Comparison of ENCODE assay signal across 20 cellular contexts in the genomic region with DNA sequence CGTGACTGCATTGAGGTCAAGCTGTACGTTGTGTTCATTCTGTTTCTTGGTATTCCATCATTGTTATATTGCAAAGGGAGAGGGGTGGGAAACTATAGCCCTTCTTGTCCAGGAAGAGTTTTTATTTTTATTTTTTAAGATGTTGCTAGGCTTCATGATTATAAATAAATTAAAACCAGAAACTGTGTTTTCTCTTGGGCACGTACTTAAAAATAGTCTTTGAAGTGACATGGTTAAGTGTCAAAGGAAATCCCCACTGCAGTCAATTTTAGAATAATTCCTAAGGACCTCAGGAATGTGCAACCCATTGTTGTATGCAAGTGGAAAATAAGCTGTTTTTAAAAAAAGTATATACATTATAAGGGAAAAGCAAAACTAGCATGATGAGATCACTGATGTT.
"Had no signal": no experiment of that assay in that cellular context is flagged by ENCODE, and none has a peak within 500 bp of the region (broad histone marks: within the 10 kb centered on the region; RNA-seq: fewer than 3 reads in every experiment).

No MANE protein-coding gene starts in this region.

- ATAC-seq: Panc1, PC-3, SK-N-SH treated with all-trans-retinoic acid at 6 μM for 48 hours had no signal

- H3K27ac ChIP-seq: RWPE1 had no signal

- DNase-seq: Karpas-422, KG1, MG63, NCI-H1092, NCI-H1436, NCI-H187, NCI-H2029, NCI-H2081 treated with DMSO at 0.1 percent for 48 hours, NCI-H2171, NCI-H226, NCI-H446, NCI-H510A, NCI-H524 treated with DMSO at 0.1 percent for 48 hours, NCI-H69, NCI-H774, PC-3, SHP77 had no signal

- H3K4me3 ChIP-seq: MG63 had no signal

- H3K36me3 ChIP-seq: MG63 had no signal

- H3K27me3 ChIP-seq: MG63 had no signal

- H3K9me3 ChIP-seq: MG63 had no signal
